ENCODE assay signal across 8 cellular contexts in genomic region chr3:42749753-42750231, GRCh38. TPM values are rescaled to one million over a fixed set of nuclear protein-coding genes. Genes with fewer than 3 reads are reported as not detected.
A peak's percentile ranks its signal among the peaks of the same experiment; 100 is the strongest.
DNase-seq lines count a peak whose midpoint lies in the region; ATAC-seq, FAIRE-seq and TF ChIP-seq lines count a peak whose summit lies in the region.

No MANE protein-coding gene starts in this region.

- FAIRE-seq in urothelium cell line (lab: Jason Lieb, UNC): no peak

- TF ChIP-seq CTCF in AG04449 (IDR thresholded peaks at IDR 0.05; ENCODE audit: insufficient read depth, low read length, missing control alignments) (peak; percentile 50), WI38 (IDR thresholded peaks at IDR 0.05; ENCODE audit: low read depth, low read length) (peak; percentile 29; the same call in 1 of the 2 replicates), hepatocyte (IDR thresholded peaks at IDR 0.05; ENCODE audit: poor library complexity) (peak; percentile 49), tibial artery (IDR thresholded peaks at IDR 0.05) (peak; percentile 61 to 62)

- H3K9me2 ChIP-seq in hepatocyte (replicated peaks; ENCODE audit: insufficient read depth): no peaks in the 10 kb centered on the region

- CTCF ChIA-PET in AG04449 (lab: Yijun Ruan, JAX): interaction anchor here (0.7 to 1.3 kb wide), 11 partner anchors 9 to 212 kb away, joined by 3 to 5 read pairs (median 3); no protein-coding TSS in a partner anchor

- POLR2A ChIA-PET in AG04449 (lab: Yijun Ruan, JAX): no interaction called here

- ATAC-seq in GM21423 (IDR thresholded peaks at IDR 0.05; ENCODE audit: unreplicated experiment): no peak

- H3K4me3 ChIP-seq in AG04449 (ENCODE audit: low read depth, low read length) (no peak overlapping the region), WI38 (ENCODE audit: low read depth, low read length) (no peak overlapping the region), hepatocyte (no peak overlapping the region), tibial artery (no peak overlapping the region)

- H3K9me3 ChIP-seq in hepatocyte (ENCODE audit: low read depth): no peaks in the 10 kb centered on the region
- H3K9me3 ChIP-seq in tibial artery: no peaks in the 10 kb centered on the region

- no peaks in the 10 kb centered on the region for H3K79me2 ChIP-seq in hepatocyte

- no peak overlapping the region for H3K4me2 ChIP-seq in hepatocyte

- no peak overlapping the region for H2AFZ ChIP-seq in hepatocyte

- H3K27me3 ChIP-seq in hepatocyte: no peaks in the 10 kb centered on the region
- H3K27me3 ChIP-seq in tibial artery: no peaks in the 10 kb centered on the region

- WGBS in hepatocyte (ENCODE audit: low lambda C conversion rate, missing lambda C conversion rate): 50% methylated on average over 10 of the region's 10 CpGs

- H4K20me1 ChIP-seq in hepatocyte (ENCODE audit: insufficient read depth, poor library complexity, severe bottlenecking): no peaks in the 10 kb centered on the region

- no peaks in the 10 kb centered on the region for H3K36me3 ChIP-seq in hepatocyte (replicated peaks; ENCODE audit: insufficient read depth, low read depth)
- H3K36me3 ChIP-seq in tibial artery: no peaks in the 10 kb centered on the region

- H3K27ac ChIP-seq in hepatocyte: peak overlapping the region; percentile 22
- peak overlapping the region; percentile 63 to 80 for H3K27ac ChIP-seq in tibial artery

- peaks cover 23% of the 10 kb centered on the region for H3K4me1 ChIP-seq in hepatocyte (ENCODE audit: insufficient read depth)
- peaks cover 0 to 60% (median 35%) of the 10 kb centered on the region in 4 donors for H3K4me1 ChIP-seq in tibial artery

- intact Hi-C loops in tibial artery (cut with DNase I; ENCODE audit: low total_unique reads): loop anchor here (5.0 kb wide), 2 partner anchors 167 to 247 kb away; partner anchors contain the start of genes SEC22C and VIPR1

- no peak for DNase-seq in AG04449 (ENCODE audit: low read depth, low spot score)
- peak; percentile 44 for DNase-seq in HCEC 1CT
- no peak for DNase-seq in hepatocyte (ENCODE audit: low spot score)
- peak; percentile 35 to 69 for DNase-seq in tibial artery
- DNase-seq in DMS114 treated with DMSO at 0.1 percent for 48 hours (lab: John Stamatoyannopoulos, UW; ENCODE audit: unreplicated experiment): no peak
- no peak for DNase-seq in urothelium cell line (ENCODE audit: low spot score)

RNA-seq across cellular contexts. Expression of gene CCDC13, which starts 23.3 kb away (rescaled TPM):
- total RNA-seq in hepatocyte: 0.63 TPM in 1 of 2 replicates, not detected in the other
- 2.1 TPM in 1 of 2 replicates, not detected in the other for polyA plus RNA-seq in hepatocyte

RNA-seq across cellular contexts. Expression of gene HHATL, which starts 47.2 kb away (rescaled TPM):
- not detected in 2 replicates for total RNA-seq in hepatocyte
- not detected in 2 replicates for polyA plus RNA-seq in hepatocyte

RNA-seq across cellular contexts. Expression of gene HIGD1A, which starts 54.5 kb away (rescaled TPM):
- total RNA-seq in hepatocyte: 252 and 266 TPM in 2 replicates
- polyA plus RNA-seq in hepatocyte: 212 and 218 TPM in 2 replicates

RNA-seq across cellular contexts. Expression of gene ACKR2, which starts 59.5 kb away (rescaled TPM):
- 1.9 and 3.9 TPM in 2 replicates for total RNA-seq in hepatocyte
- 1.7 and 2.3 TPM in 2 replicates for polyA plus RNA-seq in hepatocyte

Comparison
In these comparisons a context has a peak if more than half of its experiments do, and no peak if none do; other contexts are left out.
1. DNase-seq: peak in HCEC 1CT (single experiment) and tibial artery (2 of 2); none in AG04449 (single experiment), hepatocyte (single experiment), DMS114 treated with DMSO at 0.1 percent for 48 hours (single experiment) and urothelium cell line (single experiment).
2. Peak in every context shown above with its lines, with median percentiles within 50 percentile points of each other: CTCF ChIP-seq.